2 cellular contexts compared by ENCODE assay signal in the genomic region with DNA sequence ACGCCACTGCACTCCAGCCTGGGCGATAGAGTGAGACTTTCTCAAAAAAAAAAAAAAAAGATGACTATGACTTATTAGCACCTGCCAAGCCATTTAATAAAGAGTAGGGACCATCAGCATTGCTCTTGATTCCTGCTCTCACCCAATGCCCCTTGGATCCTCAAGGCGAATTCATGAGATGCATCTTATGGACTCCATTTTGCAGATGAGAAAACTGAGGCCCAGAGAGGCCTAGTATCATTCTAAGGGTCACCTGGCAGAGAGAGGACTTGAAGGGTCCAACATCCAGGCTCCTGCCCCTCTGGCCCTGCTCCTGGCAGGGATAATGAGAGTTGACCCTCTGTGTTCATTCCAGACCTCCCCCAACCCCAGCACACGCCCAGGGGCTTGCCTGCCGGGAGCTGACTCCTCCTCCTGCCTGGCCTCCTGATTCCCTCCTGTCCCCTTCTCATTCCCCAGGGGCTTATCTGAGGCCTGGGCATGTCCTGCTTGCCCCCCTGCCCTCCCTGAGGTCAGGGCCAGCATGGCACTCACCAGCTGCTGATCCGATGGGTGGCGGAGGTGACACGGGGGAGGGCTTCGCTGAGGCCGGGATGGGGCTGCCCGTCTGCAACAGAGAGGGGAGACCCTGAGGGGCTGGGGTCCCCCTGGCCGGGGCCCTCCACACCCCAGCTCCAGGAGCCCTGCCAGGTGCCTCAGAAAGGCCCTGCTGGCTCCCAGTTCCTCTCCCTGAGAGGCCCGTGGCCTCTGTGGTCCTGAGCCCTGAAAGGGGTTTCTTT.
TF ChIP-seq lines count a peak whose summit lies in the region.

No MANE protein-coding gene starts in this region.

TF ChIP-seq in K562, 482 proteins besides CTCF, POLR2A, EP300 and RAD21:
- TF ChIP-seq, protein P1, sequence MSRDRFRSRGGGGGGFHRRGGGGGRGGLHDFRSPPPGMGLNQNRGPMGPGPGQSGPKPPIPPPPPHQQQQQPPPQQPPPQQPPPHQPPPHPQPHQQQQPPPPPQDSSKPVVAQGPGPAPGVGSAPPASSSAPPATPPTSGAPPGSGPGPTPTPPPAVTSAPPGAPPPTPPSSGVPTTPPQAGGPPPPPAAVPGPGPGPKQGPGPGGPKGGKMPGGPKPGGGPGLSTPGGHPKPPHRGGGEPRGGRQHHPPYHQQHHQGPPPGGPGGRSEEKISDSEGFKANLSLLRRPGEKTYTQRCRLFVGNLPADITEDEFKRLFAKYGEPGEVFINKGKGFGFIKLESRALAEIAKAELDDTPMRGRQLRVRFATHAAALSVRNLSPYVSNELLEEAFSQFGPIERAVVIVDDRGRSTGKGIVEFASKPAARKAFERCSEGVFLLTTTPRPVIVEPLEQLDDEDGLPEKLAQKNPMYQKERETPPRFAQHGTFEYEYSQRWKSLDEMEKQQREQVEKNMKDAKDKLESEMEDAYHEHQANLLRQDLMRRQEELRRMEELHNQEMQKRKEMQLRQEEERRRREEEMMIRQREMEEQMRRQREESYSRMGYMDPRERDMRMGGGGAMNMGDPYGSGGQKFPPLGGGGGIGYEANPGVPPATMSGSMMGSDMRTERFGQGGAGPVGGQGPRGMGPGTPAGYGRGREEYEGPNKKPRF (IDR thresholded peaks at IDR 0.05; ENCODE audit: low read depth, low read length), result no peak
- 0 out of 2 replicates have a peak, but pooled peaks have one; percentile 23 for TF ChIP-seq ADNP (tag; IDR thresholded peaks at IDR 0.05)
- TF ChIP-seq, protein P2, sequence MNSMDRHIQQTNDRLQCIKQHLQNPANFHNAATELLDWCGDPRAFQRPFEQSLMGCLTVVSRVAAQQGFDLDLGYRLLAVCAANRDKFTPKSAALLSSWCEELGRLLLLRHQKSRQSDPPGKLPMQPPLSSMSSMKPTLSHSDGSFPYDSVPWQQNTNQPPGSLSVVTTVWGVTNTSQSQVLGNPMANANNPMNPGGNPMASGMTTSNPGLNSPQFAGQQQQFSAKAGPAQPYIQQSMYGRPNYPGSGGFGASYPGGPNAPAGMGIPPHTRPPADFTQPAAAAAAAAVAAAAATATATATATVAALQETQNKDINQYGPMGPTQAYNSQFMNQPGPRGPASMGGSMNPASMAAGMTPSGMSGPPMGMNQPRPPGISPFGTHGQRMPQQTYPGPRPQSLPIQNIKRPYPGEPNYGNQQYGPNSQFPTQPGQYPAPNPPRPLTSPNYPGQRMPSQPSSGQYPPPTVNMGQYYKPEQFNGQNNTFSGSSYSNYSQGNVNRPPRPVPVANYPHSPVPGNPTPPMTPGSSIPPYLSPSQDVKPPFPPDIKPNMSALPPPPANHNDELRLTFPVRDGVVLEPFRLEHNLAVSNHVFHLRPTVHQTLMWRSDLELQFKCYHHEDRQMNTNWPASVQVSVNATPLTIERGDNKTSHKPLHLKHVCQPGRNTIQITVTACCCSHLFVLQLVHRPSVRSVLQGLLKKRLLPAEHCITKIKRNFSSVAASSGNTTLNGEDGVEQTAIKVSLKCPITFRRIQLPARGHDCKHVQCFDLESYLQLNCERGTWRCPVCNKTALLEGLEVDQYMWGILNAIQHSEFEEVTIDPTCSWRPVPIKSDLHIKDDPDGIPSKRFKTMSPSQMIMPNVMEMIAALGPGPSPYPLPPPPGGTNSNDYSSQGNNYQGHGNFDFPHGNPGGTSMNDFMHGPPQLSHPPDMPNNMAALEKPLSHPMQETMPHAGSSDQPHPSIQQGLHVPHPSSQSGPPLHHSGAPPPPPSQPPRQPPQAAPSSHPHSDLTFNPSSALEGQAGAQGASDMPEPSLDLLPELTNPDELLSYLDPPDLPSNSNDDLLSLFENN (IDR thresholded peaks at IDR 0.05; ENCODE audit: low read depth in 2 of 2, low read length in 2 of 2), result no peak
- no peak for TF ChIP-seq BRF1 (IDR thresholded peaks at IDR 0.05; ENCODE audit: borderline replicate concordance, extremely low read depth, insufficient read length)
- TF ChIP-seq CHCHD3 (CRISPR knock-in tag; IDR thresholded peaks at IDR 0.05), result no peak
- peak; percentile 30; the same call in 1 of the 2 replicates for TF ChIP-seq ZNF316 (IDR thresholded peaks at IDR 0.05)
- TF ChIP-seq, protein P3, sequence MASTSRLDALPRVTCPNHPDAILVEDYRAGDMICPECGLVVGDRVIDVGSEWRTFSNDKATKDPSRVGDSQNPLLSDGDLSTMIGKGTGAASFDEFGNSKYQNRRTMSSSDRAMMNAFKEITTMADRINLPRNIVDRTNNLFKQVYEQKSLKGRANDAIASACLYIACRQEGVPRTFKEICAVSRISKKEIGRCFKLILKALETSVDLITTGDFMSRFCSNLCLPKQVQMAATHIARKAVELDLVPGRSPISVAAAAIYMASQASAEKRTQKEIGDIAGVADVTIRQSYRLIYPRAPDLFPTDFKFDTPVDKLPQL (IDR thresholded peaks at IDR 0.05; ENCODE audit: extremely low read depth, insufficient read length), result no peak
- TF ChIP-seq RBM25 (IDR thresholded peaks at IDR 0.05; ENCODE audit: low read depth, low read length, severe bottlenecking), result peak; percentile 65
- peak; percentile 52; the same call in 1 of the 2 replicates for TF ChIP-seq BCOR (IDR thresholded peaks at IDR 0.05)
TF ChIP-seq in K562: peak in this region for 4.

TF ChIP-seq in GM12891, 5 proteins besides CTCF, POLR2A, EP300 and RAD21:
- no peak for TF ChIP-seq POLR2AphosphoS5 (IDR thresholded peaks at IDR 0.05; ENCODE audit: low read depth, low read length)
- no peak for TF ChIP-seq POU2F2 (IDR thresholded peaks at IDR 0.05; ENCODE audit: low read depth, low read length)
- no peak for TF ChIP-seq PAX5 (IDR thresholded peaks at IDR 0.05; ENCODE audit: insufficient read depth, low read length, severe bottlenecking)
- no peak for TF ChIP-seq SPI1 (IDR thresholded peaks at IDR 0.05; ENCODE audit: low read depth, low read length)
- no peak for TF ChIP-seq TAF1 (IDR thresholded peaks at IDR 0.05; ENCODE audit: low read depth, low read length)
